In the genomic region with DNA sequence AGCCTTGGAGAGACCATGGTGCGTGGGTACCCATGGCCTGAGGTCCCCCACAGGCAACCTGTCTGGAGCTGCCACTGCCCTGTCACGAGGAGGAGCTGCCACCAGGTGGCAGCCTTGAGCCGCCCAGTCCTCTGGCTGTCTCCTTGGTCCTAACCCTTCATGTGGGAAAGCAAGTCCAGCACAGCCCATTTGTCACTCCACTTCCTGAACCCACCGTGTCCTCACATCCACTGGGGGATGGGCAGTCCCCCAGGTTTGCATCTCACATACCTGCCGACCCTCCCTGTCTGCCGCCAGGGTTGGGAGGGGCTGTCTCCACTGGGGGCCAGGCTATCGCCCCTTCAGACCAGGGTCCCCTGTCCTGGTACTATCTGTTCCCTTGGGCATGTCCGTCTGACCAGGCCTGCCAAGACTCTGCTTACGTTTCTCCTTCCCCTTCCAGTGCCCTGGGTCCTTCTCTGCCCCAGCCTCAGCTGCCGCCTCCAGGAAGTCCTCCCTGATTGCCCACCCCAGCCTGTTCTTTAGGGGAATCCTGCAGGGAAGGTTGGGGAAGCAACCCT, we compare ENCODE assay signal across 8 cellular contexts. TPM values are rescaled to one million over a fixed set of nuclear protein-coding genes. Genes with fewer than 3 reads are reported as not detected.
DNase-seq lines count a peak whose midpoint lies in the region; ATAC-seq and TF ChIP-seq lines count a peak whose summit lies in the region.

No MANE protein-coding gene starts in this region.

- H3K27me3 ChIP-seq in cardiac muscle cell (no peaks in the 10 kb centered on the region), prostate gland (replicated peaks; ENCODE audit: insufficient read depth) (no peaks in the 10 kb centered on the region)

- peak; percentile 97 for TF ChIP-seq CTCF in cardiac muscle cell (IDR thresholded peaks at IDR 0.05; ENCODE audit: low read depth, low read length)
- TF ChIP-seq CTCF in prostate gland (IDR thresholded peaks at IDR 0.05): peak; percentile 88 to 97 (median 94)

- H3K4me3 ChIP-seq in cardiac muscle cell (no peak overlapping the region), prostate gland (no peak overlapping the region)

- peaks cover 3% of the 10 kb centered on the region for H3K4me1 ChIP-seq in cardiac muscle cell (ENCODE audit: low read depth)
- H3K4me1 ChIP-seq in prostate gland (replicated peaks): peaks cover 11% of the 10 kb centered on the region

- H3K27ac ChIP-seq in cardiac muscle cell: no peak overlapping the region
- no peak overlapping the region for H3K27ac ChIP-seq in prostate gland

- intact Hi-C loops in prostate gland (cut with DNase I): loop anchor here (5.0 to 10.0 kb wide), 4 partner anchors 77 to 222 kb away; a partner anchor contains a TSS

- H3K36me3 ChIP-seq in cardiac muscle cell (peaks cover 5% of the 10 kb centered on the region), prostate gland (no peaks in the 10 kb centered on the region)

- DNase-seq in GM04504 (ENCODE audit: low read depth) (peak; percentile 62), NCI-H1048 (lab: John Stamatoyannopoulos, UW) (peak; percentile 24), SW 1271 (lab: John Stamatoyannopoulos, UW) (peak; percentile 38 to 83), cardiac muscle cell (ENCODE audit: low read depth in 1 of 2, low spot score in 1 of 2) (peak; percentile 87 to 88), prostate gland (ENCODE audit: low spot score) (peak; percentile 72)
- peak; percentile 44 for DNase-seq in activated naive CD8-positive, alpha-beta T cell treated with anti-CD3 and anti-CD28 coated beads, Interleukin-2, amount 50 U/mL, for 16 hours (ENCODE audit: low read depth, low spot score)

- ATAC-seq in HG02571 (IDR thresholded peaks at IDR 0.05; ENCODE audit: unreplicated experiment) (no peak), HG03460 (IDR thresholded peaks at IDR 0.05; ENCODE audit: unreplicated experiment) (no peak)

- no peaks in the 10 kb centered on the region for H3K9me3 ChIP-seq in cardiac muscle cell (ENCODE audit: low read depth)
- H3K9me3 ChIP-seq in prostate gland: no peaks in the 10 kb centered on the region

- TF ChIP-seq POLR2A in prostate gland (IDR thresholded peaks at IDR 0.05): no peak

- 32% methylated on average over 9 of the region's 10 CpGs for WGBS in prostate gland

RNA-seq across cellular contexts. Expression of a gene that starts 4.5 kb away (rescaled TPM):
- 31.2 and 44.9 TPM in 2 replicates for total RNA-seq in cardiac muscle cell
- 34.0 and 34.4 TPM in 2 replicates for polyA plus RNA-seq in cardiac muscle cell
- total RNA-seq in prostate gland: 10 to 100 TPM; 95.1 to 98.7 TPM

RNA-seq across cellular contexts. Expression of a gene that starts 5.8 kb away (rescaled TPM):
- total RNA-seq in cardiac muscle cell (13.0 and 16.9 TPM in 2 replicates), prostate gland (not detected)
- 0.34 and 0.44 TPM in 2 replicates for polyA plus RNA-seq in cardiac muscle cell

RNA-seq across cellular contexts. Expression of a gene that starts 10.7 kb away (rescaled TPM):
- total RNA-seq in cardiac muscle cell (1,112 and 2,236 TPM in 2 replicates), prostate gland (100 to 1,000 TPM; 753 to 863 TPM)
- 716 and 851 TPM in 2 replicates for polyA plus RNA-seq in cardiac muscle cell

RNA-seq across cellular contexts. Expression of a gene that starts 31.5 kb away (rescaled TPM):
- 45.6 and 89.2 TPM in 2 replicates for total RNA-seq in cardiac muscle cell
- polyA plus RNA-seq in cardiac muscle cell: 58.1 and 76.0 TPM in 2 replicates
- total RNA-seq in prostate gland: 10 to 100 TPM; 35.8 to 42.9 TPM

RNA-seq across cellular contexts. Expression of a gene that starts 38.3 kb away (rescaled TPM):
- total RNA-seq in cardiac muscle cell (188 and 355 TPM in 2 replicates), prostate gland (100 to 1,000 TPM; 109 to 151 TPM)
- polyA plus RNA-seq in cardiac muscle cell: 505 and 638 TPM in 2 replicates

Comparison
In these comparisons a context has a peak if more than half of its experiments do, and no peak if none do; other contexts are left out.
1. DNase-seq: peak in every context shown above with its lines; median percentile 88 in cardiac muscle cell; 72 in prostate gland; 62 in GM04504; 60 in SW 1271; 44 in activated naive CD8-positive, alpha-beta T cell treated with anti-CD3 and anti-CD28 coated beads, Interleukin-2, amount 50 U/mL, for 16 hours; 24 in NCI-H1048.
2. RNA of a gene that starts 5.8 kb away (total RNA-seq): 13.0 to 16.9 TPM in cardiac muscle cell; not detected in prostate gland; every median in the first group is over 10 times any median in the second.